ENCODE assay signal across 13 cellular contexts in genomic region chr5:170219615-170220014, GRCh38. TPM values are rescaled to one million over a fixed set of nuclear protein-coding genes. Genes with fewer than 3 reads are reported as not detected.
A peak's percentile ranks its signal among the peaks of the same experiment; 100 is the strongest.
DNase-seq lines count a peak whose midpoint lies in the region; TF ChIP-seq lines count a peak whose summit lies in the region.
"Had no signal": no experiment of that assay in that cellular context is flagged by ENCODE, and none has a peak within 500 bp of the region (broad histone marks: within the 10 kb centered on the region; RNA-seq: fewer than 3 reads in every experiment).

No MANE protein-coding gene starts in this region.

- no peak overlapping the region for H3K9ac ChIP-seq in SK-N-SH

- H4K20me1 ChIP-seq in SK-N-SH (ENCODE audit: insufficient read depth), result no peaks in the 10 kb centered on the region

- WGBS in SK-N-SH (ENCODE audit: low lambda C conversion rate), result 35% methylated on average over 2 of the region's 2 CpGs

- TF ChIP-seq RAD21 in SK-N-SH (IDR thresholded peaks at IDR 0.05; ENCODE audit: low read length), result no peak

- H3K9me2 ChIP-seq in SK-N-SH, result no peaks in the 10 kb centered on the region

- no peaks in the 10 kb centered on the region for H3K79me2 ChIP-seq in SK-N-SH (ENCODE audit: insufficient read depth)

- H3K27ac ChIP-seq in SK-N-SH (ENCODE audit: low read depth in 2 of 2, low read length in 1 of 2), result peak overlapping the region in 1 of 2 experiments; percentile 44; a peak in 2 of 4 replicates

- POLR2A ChIA-PET in SK-N-SH (lab: Yijun Ruan, JAX), result no interaction called here

- no peaks in the 10 kb centered on the region for H3K36me3 ChIP-seq in SK-N-SH (replicated peaks in 1 of 2; ENCODE audit: control insufficient read depth in 1 of 2, insufficient read depth in 2 of 2, low read length in 1 of 2)
- H3K36me3 ChIP-seq: sigmoid colon had no signal

- no peaks in the 10 kb centered on the region for H3K9me3 ChIP-seq in SK-N-SH
- H3K9me3 ChIP-seq: sigmoid colon had no signal

- no peak overlapping the region for H2AFZ ChIP-seq in SK-N-SH (ENCODE audit: low read depth)

- no peaks in the 10 kb centered on the region for H3K27me3 ChIP-seq in SK-N-SH (ENCODE audit: insufficient read depth)
- H3K27me3 ChIP-seq: sigmoid colon had no signal

- TF ChIP-seq CTCF in HFF-Myc (IDR thresholded peaks at IDR 0.05; ENCODE audit: low read depth, low read length, missing control alignments), result no peak
- no peak for TF ChIP-seq CTCF in SK-N-SH (IDR thresholded peaks at IDR 0.05)
- no peak for TF ChIP-seq CTCF in fibroblast of pulmonary artery (IDR thresholded peaks at IDR 0.05; ENCODE audit: low read length, missing control alignments)

- H3K4me2 ChIP-seq in SK-N-SH, result no peak overlapping the region

- peaks cover 2 to 15% of the 10 kb centered on the region in 2 experiments; a peak in 2 of 4 replicates for H3K4me1 ChIP-seq in SK-N-SH (ENCODE audit: control insufficient read depth in 1 of 2, insufficient read depth in 2 of 2, low read depth in 1 of 2, low read length in 1 of 2)

- CTCF ChIA-PET in SK-N-SH (lab: Yijun Ruan, JAX), result interaction anchor here (1.1 to 11.9 kb wide), 8 partner anchors 36 to 518 kb away, joined by 3 to 257 read pairs (median 8); partner anchors contain the start of gene INSYN2B

- DNase-seq in A172 (ENCODE audit: low spot score), result peak; percentile 96
- peak; percentile 9 for DNase-seq in HFF-Myc (ENCODE audit: extremely low read depth, low read depth)
- DNase-seq in SK-N-SH, result no peak
- peak; percentile 34 for DNase-seq in fibroblast of pulmonary artery (ENCODE audit: low read depth)
- DNase-seq in NCI-H146 treated with DMSO at 0.1 percent for 48 hours (lab: John Stamatoyannopoulos, UW; ENCODE audit: unreplicated experiment), result no peak
- DNase-seq in NCI-H128 (lab: John Stamatoyannopoulos, UW; ENCODE audit: unreplicated experiment), result no peak
- DNase-seq in activated gamma-delta T cell treated with Interleukin-2 at 50 U/mL for 16 hours, result no peak
- no peak for DNase-seq in NCI-H1105 treated with DMSO at 0.1 percent for 48 hours (lab: John Stamatoyannopoulos, UW)
- DNase-seq: activated CD4-positive, CD25-positive, alpha-beta regulatory T cell treated with anti-CD3 and anti-CD28 coated beads, Interleukin-2, amount 50 U/mL, for 72 hours; AML-193; NCI-H187; sigmoid colon had no signal

- H3K4me3 ChIP-seq in HFF-Myc (replicated peaks; ENCODE audit: low read depth, low read length), result no peak overlapping the region
- H3K4me3 ChIP-seq in SK-N-SH (ENCODE audit: low read depth in 2 of 2, low read length in 1 of 2), result no peak overlapping the region
- H3K4me3 ChIP-seq in fibroblast of pulmonary artery (replicated peaks; ENCODE audit: low read depth, low read length), result no peak overlapping the region
- H3K4me3 ChIP-seq: sigmoid colon had no signal

- peak in 1 of 2 experiments; percentile 42; a peak in 2 of 4 replicates for TF ChIP-seq EP300 in SK-N-SH (IDR thresholded peaks at IDR 0.05; ENCODE audit: borderline replicate concordance in 1 of 2, low read depth in 1 of 2, low read length in 1 of 2)

- H3F3A ChIP-seq in SK-N-SH (replicated peaks; ENCODE audit: insufficient read depth), result peaks cover 9% of the 10 kb centered on the region

TF ChIP-seq in SK-N-SH, 30 proteins besides CTCF, POLR2A, EP300 and RAD21 (continues in another document):
- TF ChIP-seq CHD2 (IDR thresholded peaks at IDR 0.05; ENCODE audit: low read length, partially characterized antibody), result no peak
- peak; percentile 65 for TF ChIP-seq PBX3 (IDR thresholded peaks at IDR 0.05)
- no peak for TF ChIP-seq SIN3A (IDR thresholded peaks at IDR 0.05; ENCODE audit: borderline replicate concordance, low read depth, low read length)
- TF ChIP-seq MEF2A (IDR thresholded peaks at IDR 0.05; ENCODE audit: borderline replicate concordance, low read depth), result no peak
- no peak for TF ChIP-seq ZBTB33 (IDR thresholded peaks at IDR 0.05; ENCODE audit: borderline replicate concordance, low read depth)
- TF ChIP-seq YY1 (IDR thresholded peaks at IDR 0.05; ENCODE audit: low read depth), result no peak
- no peak for TF ChIP-seq SMC3 (IDR thresholded peaks at IDR 0.05; ENCODE audit: low read depth, low read length)
- TF ChIP-seq POLR2AphosphoS5 (IDR thresholded peaks at IDR 0.05; ENCODE audit: low read depth, low read length), result no peak
- no peak; the same call in 1 of the 2 replicates for TF ChIP-seq NFIC (IDR thresholded peaks at IDR 0.05; ENCODE audit: borderline replicate concordance)
- TF ChIP-seq REST (IDR thresholded peaks at IDR 0.05; ENCODE audit: low read depth, low read length), result no peak
- TF ChIP-seq MAX (IDR thresholded peaks at IDR 0.05; ENCODE audit: low read depth), result no peak
- TF ChIP-seq RCOR1 (IDR thresholded peaks at IDR 0.05; ENCODE audit: low read length), result no peak
- peak; percentile 60 for TF ChIP-seq TCF12 (IDR thresholded peaks at IDR 0.05)
- TF ChIP-seq FOSL2 (IDR thresholded peaks at IDR 0.05; ENCODE audit: borderline replicate concordance, low read depth), result peak; percentile 81
- TF ChIP-seq USF2 (IDR thresholded peaks at IDR 0.05; ENCODE audit: borderline replicate concordance, low read depth, low read length), result no peak
- no peak for TF ChIP-seq GATA2 (CRISPR knock-in tag; IDR thresholded peaks at IDR 0.05)
- no peak for TF ChIP-seq FOXM1 (IDR thresholded peaks at IDR 0.05; ENCODE audit: low read depth)
- TF ChIP-seq RFX5 (IDR thresholded peaks at IDR 0.05; ENCODE audit: low read length), result no peak

RNA-seq across cellular contexts. Expression of gene C5orf58, which starts 13.2 kb away (rescaled TPM):
- not detected in 2 replicates for total RNA-seq in A172 (2014; rRNA removed; shearing (Covaris generic))
- not detected in 2 replicates for polyA plus RNA-seq in SK-N-SH (2012; rRNA removed)
- not detected in 2 replicates for polyA plus RNA-seq in SK-N-SH (2012; cell fraction: cytosol; rRNA removed)
- not detected in 2 replicates for polyA plus RNA-seq in SK-N-SH (2012; cell fraction: nucleus; rRNA removed)
- total RNA-seq: cerebellum, sigmoid colon had no signal
- polyA plus RNA-seq: sigmoid colon had no signal

Comparison
In these comparisons a context has a peak if more than half of its experiments do, and no peak if none do; other contexts are left out.
1. DNase-seq: peak in A172 (single experiment), HFF-Myc (single experiment) and fibroblast of pulmonary artery (single experiment); none in SK-N-SH (single experiment), NCI-H146 treated with DMSO at 0.1 percent for 48 hours (single experiment), NCI-H128 (single experiment), activated gamma-delta T cell treated with Interleukin-2 at 50 U/mL for 16 hours (single experiment) and NCI-H1105 treated with DMSO at 0.1 percent for 48 hours (single experiment).